Comparison of ENCODE assay signal across 8 cellular contexts in the genomic region with DNA sequence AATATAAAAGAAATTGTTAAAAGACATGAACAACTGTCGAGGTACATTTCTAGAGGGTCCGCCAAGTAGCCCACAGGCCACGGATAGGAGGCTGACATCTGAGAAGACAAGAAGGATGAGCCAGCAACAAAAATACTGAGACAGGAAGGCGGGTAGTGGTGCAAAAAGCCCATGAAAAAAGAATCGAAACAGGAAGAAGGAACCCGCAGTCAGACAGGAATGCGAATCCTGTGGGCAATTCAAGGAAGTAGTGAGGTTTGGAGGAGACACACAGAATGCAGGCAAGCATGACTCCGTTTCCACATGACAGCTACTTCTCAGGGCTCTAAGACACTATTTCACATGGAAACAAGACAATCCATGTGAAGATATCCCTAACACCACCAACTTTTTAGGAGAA.
DNase-seq lines count a peak whose midpoint lies in the region; ATAC-seq lines count a peak whose summit lies in the region.

No MANE protein-coding gene starts in this region.

- no peak overlapping the region for H3K27ac Mint-ChIP-seq in activated T-helper 17 cell treated with anti-CD3 and anti-CD28 coated beads, Interleukin-2, amount 50 U/mL, for 72 hours

- DNase-seq in midbrain (lab: John Stamatoyannopoulos, UW) (peak; percentile 19), NCI-H146 (lab: John Stamatoyannopoulos, UW) (no peak)
- no peak for DNase-seq in stimulated activated CD4-positive, alpha-beta T cell treated with anti-CD3 and anti-CD28 coated beads, Interleukin-4, amount 100 ng/mL, for 4 hours

- peaks cover 17% of the 10 kb centered on the region for H3K27me3 Mint-ChIP-seq in activated T-helper 17 cell treated with anti-CD3 and anti-CD28 coated beads, Interleukin-2, amount 50 U/mL, for 72 hours

- no peaks in the 10 kb centered on the region for H3K4me1 Mint-ChIP-seq in activated T-helper 17 cell treated with anti-CD3 and anti-CD28 coated beads, Interleukin-2, amount 50 U/mL, for 72 hours

- no peak overlapping the region for H3K4me3 Mint-ChIP-seq in activated T-helper 17 cell treated with anti-CD3 and anti-CD28 coated beads, Interleukin-2, amount 50 U/mL, for 72 hours

- no peaks in the 10 kb centered on the region for H3K36me3 Mint-ChIP-seq in activated T-helper 17 cell treated with anti-CD3 and anti-CD28 coated beads, Interleukin-2, amount 50 U/mL, for 72 hours (ENCODE audit: low read depth)

- no peaks in the 10 kb centered on the region for H3K9me3 Mint-ChIP-seq in activated T-helper 17 cell treated with anti-CD3 and anti-CD28 coated beads, Interleukin-2, amount 50 U/mL, for 72 hours

- ATAC-seq in GM18511 (IDR thresholded peaks at IDR 0.05; ENCODE audit: unreplicated experiment), result peak; percentile 54
- ATAC-seq in HG03097 (IDR thresholded peaks at IDR 0.05; ENCODE audit: low FRiP score, unreplicated experiment), result peak; percentile 36
- ATAC-seq in activated T-helper 17 cell treated with anti-CD3 and anti-CD28 coated beads, Interleukin-2, amount 50 U/mL, for 72 hours (replicated peaks), result peak; percentile 14
- ATAC-seq in GM21526 (IDR thresholded peaks at IDR 0.05; ENCODE audit: low FRiP score, unreplicated experiment), result no peak
- no peak for ATAC-seq in HG02798 (IDR thresholded peaks at IDR 0.05; ENCODE audit: poor library complexity, unreplicated experiment)

Comparison
In these comparisons a context has a peak if more than half of its experiments do, and no peak if none do; other contexts are left out.
1. ATAC-seq: peak in GM18511 (single experiment), HG03097 (single experiment) and activated T-helper 17 cell treated with anti-CD3 and anti-CD28 coated beads, Interleukin-2, amount 50 U/mL, for 72 hours (single experiment); none in GM21526 (single experiment) and HG02798 (single experiment).